ENCODE assay signal across 1 cellular context in the genomic region with DNA sequence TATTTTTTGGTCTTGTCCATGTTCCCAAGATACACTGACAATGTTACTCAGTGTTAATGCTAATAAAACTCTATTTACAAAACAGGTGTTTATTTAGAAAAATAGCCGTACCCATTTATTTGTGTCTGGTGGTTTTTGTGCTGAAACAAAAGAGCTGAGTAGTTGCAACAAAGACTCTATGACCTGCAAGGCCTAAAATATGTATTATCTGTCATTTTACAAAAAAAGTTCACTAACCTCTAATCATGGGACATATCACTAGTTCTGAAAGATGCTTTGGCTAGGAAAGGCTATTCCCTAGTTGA.
TF ChIP-seq lines count a peak whose summit lies in the region.

No MANE protein-coding gene starts in this region.

TF ChIP-seq in GM23338, 12 proteins besides CTCF, POLR2A, EP300 and RAD21 (continued from another document):
- TF ChIP-seq ZNF462 (CRISPR knock-in tag; IDR thresholded peaks at IDR 0.05) (no peak), REST (IDR thresholded peaks at IDR 0.05; ENCODE audit: unreplicated experiment) (no peak), JUNB (IDR thresholded peaks at IDR 0.05; ENCODE audit: unreplicated experiment) (no peak), POLR2AphosphoS5 (IDR thresholded peaks at IDR 0.05; ENCODE audit: low read depth) (no peak)
